8 cellular contexts compared by ENCODE assay signal in genomic region chr19:796692-797527, GRCh38. TPM values are rescaled to one million over a fixed set of nuclear protein-coding genes. Genes with fewer than 3 reads are reported as not detected.
DNase-seq lines count a peak whose midpoint lies in the region; ATAC-seq lines count a peak whose summit lies in the region.

TSS of gene PTBP1 (plus strand) at chr19:797452. CDS start at chr19:797498, 46 bp downstream.

- DNase-seq in NCI-H748 (lab: John Stamatoyannopoulos, UW; ENCODE audit: unreplicated experiment) (peak; percentile 100), cortex of kidney (lab: John Stamatoyannopoulos, UW) (peak; percentile 90), left colon (peak; percentile 99 to 100)
- peak; percentile 98 for DNase-seq in activated CD4-positive, alpha-beta T cell treated with anti-CD3 and anti-CD28 coated beads, Interleukin-2, amount 50 U/mL, for 1 hour
- peak; percentile 100 for DNase-seq in stimulated activated CD4-positive, alpha-beta T cell treated with anti-CD3 and anti-CD28 coated beads, Interleukin-1b, Interleukin-23, amount 100 ng/mL, for 48 hours

- H3K36me3 ChIP-seq in BLaER1 treated with 17β-estradiol and CSF1 and Interleukin-3, amounts not matched to agents 10 nM and 100 nM: peaks cover 26 to 40% (median 39%) of the 10 kb centered on the region in 11 experiments

- peak within 1 kb of the TSS; percentile 85 to 100 (median 99) for H3K4me3 ChIP-seq in BLaER1 treated with 17β-estradiol and CSF1 and Interleukin-3, amounts not matched to agents 10 nM and 100 nM

- H3K9ac ChIP-seq in BLaER1 treated with 17β-estradiol and CSF1 and Interleukin-3, amounts not matched to agents 10 nM and 100 nM: peak within 1 kb of the TSS; percentile 93 to 99 (median 97)

- peaks cover 41 to 45% (median 42%) of the 10 kb centered on the region in 11 experiments for H4K20me1 ChIP-seq in BLaER1 treated with 17β-estradiol and CSF1 and Interleukin-3, amounts not matched to agents 10 nM and 100 nM

- peaks cover 33 to 47% (median 45%) of the 10 kb centered on the region in 10 experiments for H3K4me1 ChIP-seq in BLaER1 treated with 17β-estradiol and CSF1 and Interleukin-3, amounts not matched to agents 10 nM and 100 nM

- H3K27me3 ChIP-seq in BLaER1 treated with 17β-estradiol and CSF1 and Interleukin-3, amounts not matched to agents 10 nM and 100 nM: no peaks in the 10 kb centered on the region

- peak within 1 kb of the TSS; percentile 89 to 99 (median 96) for H3K4me2 ChIP-seq in BLaER1 treated with 17β-estradiol and CSF1 and Interleukin-3, amounts not matched to agents 10 nM and 100 nM

- ATAC-seq in GM19351 (IDR thresholded peaks at IDR 0.05; ENCODE audit: unreplicated experiment) (peak; percentile 75), HG03521 (IDR thresholded peaks at IDR 0.05; ENCODE audit: unreplicated experiment) (peak; percentile 80), left colon (peak; percentile 76)

- intact Hi-C loops in left colon (cut with DNase I, micrococcal nuclease): no loop called here

- H3K9me3 ChIP-seq in BLaER1 treated with 17β-estradiol and CSF1 and Interleukin-3, amounts not matched to agents 10 nM and 100 nM (replicated peaks in 1 of 11): peaks cover 0 to 3% (median 0%) of the 10 kb centered on the region in 11 experiments; a peak in 2 of 22 replicates

- H3K27ac ChIP-seq in BLaER1 treated with 17β-estradiol and CSF1 and Interleukin-3, amounts not matched to agents 10 nM and 100 nM: peak within 1 kb of the TSS; percentile 92 to 99 (median 96)

RNA-seq across cellular contexts. Expression of gene PTBP1, which starts in this region (rescaled TPM):
- total RNA-seq in left colon: 100 to 1,000 TPM; 253 to 306 TPM

Comparison
In these comparisons a context has a peak if more than half of its experiments do, and no peak if none do; other contexts are left out.
1. Peak in every context shown above with its lines: DNase-seq, ATAC-seq, H3K4me3 ChIP-seq and H3K27ac ChIP-seq.